ENCODE assay signal across 6 cellular contexts in the genomic region with DNA sequence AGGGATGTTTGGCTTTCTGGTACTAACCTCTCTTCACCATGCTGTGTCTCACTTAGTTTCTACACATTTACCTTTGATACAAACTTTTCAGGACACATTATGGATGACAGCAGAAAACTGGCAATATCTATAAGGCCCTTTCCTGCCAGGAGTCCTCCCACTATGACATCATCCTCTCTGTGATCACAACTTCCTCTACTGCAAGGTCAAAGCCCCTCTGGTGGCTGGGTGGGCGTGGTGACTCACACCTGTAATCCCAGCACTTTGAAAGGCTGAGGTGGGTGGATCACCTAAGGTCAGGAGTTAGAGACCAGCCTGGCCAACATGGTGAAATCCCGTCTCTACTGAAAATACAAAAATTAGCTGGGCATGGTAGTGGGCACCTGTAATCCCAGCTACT. TPM values are rescaled to one million over a fixed set of nuclear protein-coding genes. Genes with fewer than 3 reads are reported as not detected.
DNase-seq lines count a peak whose midpoint lies in the region; ATAC-seq, FAIRE-seq and TF ChIP-seq lines count a peak whose summit lies in the region.
"Not testable (repeated sequence)": the region's sequence is repeated elsewhere in the genome, so short reads cannot be mapped to it uniquely, and the experiment has no call there.

No MANE protein-coding gene starts in this region.

- H3F3A ChIP-seq in GM23248 (ENCODE audit: insufficient read depth), result not testable (repeated sequence)

- not testable (repeated sequence) for H3K27ac ChIP-seq in GM23248; HepG2 (ENCODE audit: extremely low read length, insufficient read depth, low read length)

- H3K36me3 ChIP-seq in GM23248 (ENCODE audit: low read depth), result peaks cover 77% of the 10 kb centered on the region
- peaks cover 34 to 76% of the 10 kb centered on the region in 2 experiments for H3K36me3 ChIP-seq in HepG2 (replicated peaks in 1 of 2; ENCODE audit: control insufficient read depth in 1 of 2, insufficient read depth in 2 of 2, low read length in 2 of 2)

- TF ChIP-seq RAD21 in HepG2 (CRISPR knock-in tag; IDR thresholded peaks at IDR 0.05), result not testable (repeated sequence)

- not testable (repeated sequence) for H2AFZ ChIP-seq in GM23248; HepG2 (ENCODE audit: low read length)

- H3K4me1 ChIP-seq in GM23248 (ENCODE audit: insufficient read depth), result peaks cover 13% of the 10 kb centered on the region
- peaks cover 16% of the 10 kb centered on the region for H3K4me1 ChIP-seq in HepG2 (ENCODE audit: insufficient read depth, low read length)

- H3K27me3 ChIP-seq in GM23248 (replicated peaks; ENCODE audit: insufficient read depth); HepG2 (ENCODE audit: control insufficient read depth in 1 of 2, insufficient read depth in 2 of 2, low read length in 2 of 2): not testable (repeated sequence)

- WGBS in GM23248 (ENCODE audit: low coverage in 1 of 2, low lambda C conversion rate in 2 of 2, missing lambda C conversion rate in 2 of 2), 2 experiments, result 61 to 66% methylated on average over 2 of the region's 2 CpGs
- WGBS in HepG2 (ENCODE audit: low lambda C conversion rate), result 81% methylated on average over 2 of the region's 2 CpGs

- in situ Hi-C loops in GM23248 (cut with MboI); HepG2 (cut with HindIII; ENCODE audit: extremely low pct_ligation_motif_present, low pct_unique_long_range_greater_than_20kb): not testable (repeated sequence)

- 0 out of 2 replicates have a peak overlapping the region, but pooled peaks have one; percentile 13 for H3K9ac ChIP-seq in GM23248
- H3K9ac ChIP-seq in HepG2 (ENCODE audit: insufficient read depth, low read depth, low read length), result not testable (repeated sequence)

- not testable (repeated sequence) for TF ChIP-seq EP300 in HepG2 (IDR thresholded peaks at IDR 0.05; ENCODE audit: low read depth in 2 of 2, low read length in 2 of 2); HepG2 (CRISPR knock-in tag; IDR thresholded peaks at IDR 0.05; ENCODE audit: borderline replicate concordance)

- H3K79me2 ChIP-seq in GM23248 (ENCODE audit: insufficient read depth), result peaks cover 16% of the 10 kb centered on the region
- H3K79me2 ChIP-seq in HepG2 (ENCODE audit: insufficient read depth, low read length), result not testable (repeated sequence)

- not testable (repeated sequence) for H3K27me3 Mint-ChIP-seq in WTC11 (ENCODE audit: low read depth); activated naive CD4-positive, alpha-beta T cell treated with anti-CD3 and anti-CD28 coated beads, Interleukin-2, amount 50 U/mL, for 24 hours

- H3K4me3 Mint-ChIP-seq in WTC11, result not testable (repeated sequence)
- H3K4me3 Mint-ChIP-seq in activated naive CD4-positive, alpha-beta T cell treated with anti-CD3 and anti-CD28 coated beads, Interleukin-2, amount 50 U/mL, for 24 hours, result peak overlapping the region; percentile 11

- not testable (repeated sequence) for H3K27ac Mint-ChIP-seq in WTC11
- peak overlapping the region; percentile 79 for H3K27ac Mint-ChIP-seq in activated naive CD4-positive, alpha-beta T cell treated with anti-CD3 and anti-CD28 coated beads, Interleukin-2, amount 50 U/mL, for 24 hours

- H3K4me2 ChIP-seq in GM23248 (ENCODE audit: unreplicated experiment); HepG2 (ENCODE audit: low read depth, low read length): not testable (repeated sequence)

- not testable (repeated sequence) for H3K4me1 Mint-ChIP-seq in WTC11
- peaks cover 36% of the 10 kb centered on the region for H3K4me1 Mint-ChIP-seq in activated naive CD4-positive, alpha-beta T cell treated with anti-CD3 and anti-CD28 coated beads, Interleukin-2, amount 50 U/mL, for 24 hours

- H3K9me2 ChIP-seq in GM23248 (ENCODE audit: insufficient read depth), result not testable (repeated sequence)

- H3K36me3 Mint-ChIP-seq in WTC11, result peaks cover 60% of the 10 kb centered on the region
- H3K36me3 Mint-ChIP-seq in activated naive CD4-positive, alpha-beta T cell treated with anti-CD3 and anti-CD28 coated beads, Interleukin-2, amount 50 U/mL, for 24 hours, result peaks cover 22% of the 10 kb centered on the region

- not testable (repeated sequence) for H3K9me3 Mint-ChIP-seq in WTC11; activated naive CD4-positive, alpha-beta T cell treated with anti-CD3 and anti-CD28 coated beads, Interleukin-2, amount 50 U/mL, for 24 hours

- intact Hi-C loops in HepG2 (cut with micrococcal nuclease; ENCODE audit: unreplicated experiment), result not testable (repeated sequence)

- not testable (repeated sequence) for H4K20me1 ChIP-seq in GM23248 (ENCODE audit: insufficient read depth); HepG2 (ENCODE audit: insufficient read depth, low read length)

- CTCF ChIA-PET in WTC11 (lab: Charles Lee), result interaction anchor here (1.2 to 2.1 kb wide), 2 partner anchors 13 to 65 kb away, joined by 3 to 8 read pairs; no protein-coding TSS in a partner anchor
- CTCF ChIA-PET in HepG2 (lab: Yijun Ruan, JAX; ENCODE audit: low intra/inter-chr PET ratio, low total read pairs), result not testable (repeated sequence)

- POLR2A ChIA-PET in WTC11 (lab: Charles Lee); HepG2 (lab: Yijun Ruan, JAX): not testable (repeated sequence)

- H3K9me3 ChIP-seq in GM23248 (ENCODE audit: low read depth); HepG2 (ENCODE audit: low read length): not testable (repeated sequence)

- FAIRE-seq in HepG2 (lab: Jason Lieb, UNC), result not testable (repeated sequence)

- not testable (repeated sequence) for TF ChIP-seq CTCF in WTC11 (IDR thresholded peaks at IDR 0.05); HepG2 (CRISPR knock-in tag; IDR thresholded peaks at IDR 0.05)

- DNase-seq in GM23248 (peak; percentile 41), HepG2 (ENCODE audit: low spot score) (peak; percentile 73)
- DNase-seq in WTC11 (ENCODE audit: low spot score), result not testable (repeated sequence)
- DNase-seq in activated CD8-positive, alpha-beta memory T cell treated with anti-CD3 and anti-CD28 coated beads, Interleukin-2, amount 50 U/mL, for 4 hours, result peak; percentile 70
- DNase-seq in stimulated activated CD8-positive, alpha-beta memory T cell treated with anti-CD3 and anti-CD28 coated beads, Interleukin-4, amount 100 ng/mL, for 48 hours, result peak; percentile 80

- BruUV-seq in HepG2 (replicated peaks; lab: Mats Ljungman, UMichigan), result not testable (repeated sequence)

- not testable (repeated sequence) for ATAC-seq in WTC11, HepG2

- H3K4me3 ChIP-seq in GM23248; HepG2 (replicated peaks in 1 of 3; ENCODE audit: insufficient read depth in 1 of 3, low read depth in 2 of 3, low read length in 3 of 3): not testable (repeated sequence)

- TF ChIP-seq POLR2A in HepG2 (IDR thresholded peaks at IDR 0.05; ENCODE audit: insufficient read depth in 1 of 2, low read depth in 2 of 2, low read length in 2 of 2), result not testable (repeated sequence)

RNA-seq across cellular contexts. Expression of a gene that starts 6.5 kb away (rescaled TPM):
- 30.4 and 30.6 TPM in 2 replicates for total RNA-seq in GM23248 (2014; rRNA removed; shearing (Covaris generic))
- polyA plus RNA-seq in GM23248 (2016; fragmentation: Nextera tagmentation; extraction: Ambion mirVana) (23.6 and 26.7 TPM in 2 replicates), HepG2 (2011; rRNA removed) (57.0 and 73.4 TPM in 2 replicates)
- total RNA-seq in WTC11 (2021) (27.3 to 32.2 TPM (median 30.6 TPM) in 3 replicates), HepG2 (2016; rRNA removed; fragmentation: Illumina TruSeq; extraction: Trizol) (48.2 and 58.5 TPM in 2 replicates)
- total RNA-seq in HepG2 (2016; cell fraction: cytosol; rRNA removed; fragmentation: Illumina TruSeq; extraction: Trizol; ENCODE audit: low read depth), result 9.9 and 11.7 TPM in 2 replicates
- total RNA-seq in HepG2 (2016; cell fraction: insoluble cytoplasmic fraction; rRNA removed; fragmentation: Illumina TruSeq; extraction: Trizol), result 43.8 and 64.1 TPM in 2 replicates
- 14.7 and 16.1 TPM in 2 replicates for total RNA-seq in HepG2 (2016; cell fraction: membrane; rRNA removed; fragmentation: Illumina TruSeq; extraction: Trizol)
- total RNA-seq in HepG2 (2016; cell fraction: nucleus; rRNA removed; fragmentation: Illumina TruSeq; extraction: Trizol), result 33.4 and 42.1 TPM in 2 replicates
- 44.3 and 47.6 TPM in 2 replicates for polyA plus RNA-seq in HepG2 (2011; cell fraction: cytosol; rRNA removed)
- 176 and 215 TPM in 2 replicates for polyA plus RNA-seq in HepG2 (2011; cell fraction: nucleus; rRNA removed)
- 35.4 and 40.2 TPM in 2 replicates for polyA plus RNA-seq in HepG2 (2012)
- 4.3 and 4.8 TPM in 2 replicates for polyA plus RNA-seq in HepG2 (2016; cell fraction: cytosol; fragmentation: Illumina TruSeq; extraction: Trizol; ENCODE audit: low read depth)
- 46.1 and 47.6 TPM in 2 replicates for polyA plus RNA-seq in HepG2 (2016; cell fraction: insoluble cytoplasmic fraction; fragmentation: Illumina TruSeq; extraction: Trizol; ENCODE audit: low read depth)
- 7.5 and 9.2 TPM in 2 replicates for polyA plus RNA-seq in HepG2 (2016; cell fraction: membrane; fragmentation: Illumina TruSeq; extraction: Trizol; ENCODE audit: low read depth)
- polyA plus RNA-seq in HepG2 (2016; cell fraction: nucleus; fragmentation: Illumina TruSeq; extraction: Trizol; ENCODE audit: insufficient read depth, low read depth), result 108 and 114 TPM in 2 replicates
- polyA minus RNA-seq in HepG2 (2011; rRNA and poly(A)+ RNA removed; ENCODE audit: low replicate concordance), result 75.0 and 80.4 TPM in 2 replicates
- polyA minus RNA-seq in HepG2 (2011; cell fraction: cytosol; rRNA and poly(A)+ RNA removed), result 21.7 and 23.2 TPM in 2 replicates
- 26.1 and 30.2 TPM in 2 replicates for polyA minus RNA-seq in HepG2 (2011; cell fraction: nucleus; rRNA and poly(A)+ RNA removed)

RNA-seq across cellular contexts. Expression of a gene that starts 19.4 kb away (rescaled TPM):
- total RNA-seq in GM23248 (2014; rRNA removed; shearing (Covaris generic)), result 2.4 and 4.6 TPM in 2 replicates
- polyA plus RNA-seq in GM23248 (2016; fragmentation: Nextera tagmentation; extraction: Ambion mirVana) (8.6 and 10.6 TPM in 2 replicates), HepG2 (2011; rRNA removed) (26.2 and 30.1 TPM in 2 replicates)
- total RNA-seq in WTC11 (2021) (21.8 to 26.5 TPM (median 25.5 TPM) in 3 replicates), HepG2 (2016; rRNA removed; fragmentation: Illumina TruSeq; extraction: Trizol) (9.2 and 12.0 TPM in 2 replicates)
- total RNA-seq in HepG2 (2016; cell fraction: cytosol; rRNA removed; fragmentation: Illumina TruSeq; extraction: Trizol; ENCODE audit: low read depth), result 33.8 and 41.8 TPM in 2 replicates
- 8.9 and 10.1 TPM in 2 replicates for total RNA-seq in HepG2 (2016; cell fraction: insoluble cytoplasmic fraction; rRNA removed; fragmentation: Illumina TruSeq; extraction: Trizol)
- 12.4 and 18.6 TPM in 2 replicates for total RNA-seq in HepG2 (2016; cell fraction: membrane; rRNA removed; fragmentation: Illumina TruSeq; extraction: Trizol)
- total RNA-seq in HepG2 (2016; cell fraction: nucleus; rRNA removed; fragmentation: Illumina TruSeq; extraction: Trizol), result 12.8 and 13.7 TPM in 2 replicates
- 17.0 and 17.6 TPM in 2 replicates for polyA plus RNA-seq in HepG2 (2011; cell fraction: cytosol; rRNA removed)
- 79.6 and 93.9 TPM in 2 replicates for polyA plus RNA-seq in HepG2 (2011; cell fraction: nucleus; rRNA removed)
- polyA plus RNA-seq in HepG2 (2012), result 22.0 and 33.4 TPM in 2 replicates
- 10.0 and 11.2 TPM in 2 replicates for polyA plus RNA-seq in HepG2 (2016; cell fraction: cytosol; fragmentation: Illumina TruSeq; extraction: Trizol; ENCODE audit: low read depth)
- 12.8 and 17.8 TPM in 2 replicates for polyA plus RNA-seq in HepG2 (2016; cell fraction: insoluble cytoplasmic fraction; fragmentation: Illumina TruSeq; extraction: Trizol; ENCODE audit: low read depth)
- polyA plus RNA-seq in HepG2 (2016; cell fraction: membrane; fragmentation: Illumina TruSeq; extraction: Trizol; ENCODE audit: low read depth), result 15.4 and 15.6 TPM in 2 replicates
- 42.7 and 49.6 TPM in 2 replicates for polyA plus RNA-seq in HepG2 (2016; cell fraction: nucleus; fragmentation: Illumina TruSeq; extraction: Trizol; ENCODE audit: insufficient read depth, low read depth)
- polyA minus RNA-seq in HepG2 (2011; rRNA and poly(A)+ RNA removed; ENCODE audit: low replicate concordance), result 24.3 and 32.9 TPM in 2 replicates
- 13.4 and 18.0 TPM in 2 replicates for polyA minus RNA-seq in HepG2 (2011; cell fraction: cytosol; rRNA and poly(A)+ RNA removed)
- polyA minus RNA-seq in HepG2 (2011; cell fraction: nucleus; rRNA and poly(A)+ RNA removed), result 13.8 and 16.6 TPM in 2 replicates

RNA-seq across cellular contexts. Expression of a gene that starts 20.1 kb away (rescaled TPM):
- total RNA-seq in GM23248 (2014; rRNA removed; shearing (Covaris generic)), result 85.5 and 108 TPM in 2 replicates
- polyA plus RNA-seq in GM23248 (2016; fragmentation: Nextera tagmentation; extraction: Ambion mirVana) (66.6 and 67.8 TPM in 2 replicates), HepG2 (2011; rRNA removed) (9.2 and 10.5 TPM in 2 replicates)
- total RNA-seq in WTC11 (2021) (25.6 to 36.5 TPM (median 26.2 TPM) in 3 replicates), HepG2 (2016; rRNA removed; fragmentation: Illumina TruSeq; extraction: Trizol) (3.1 and 4.9 TPM in 2 replicates)
- 0.81 and 1.4 TPM in 2 replicates for total RNA-seq in HepG2 (2016; cell fraction: cytosol; rRNA removed; fragmentation: Illumina TruSeq; extraction: Trizol; ENCODE audit: low read depth)
- total RNA-seq in HepG2 (2016; cell fraction: insoluble cytoplasmic fraction; rRNA removed; fragmentation: Illumina TruSeq; extraction: Trizol), result 3.5 and 4.0 TPM in 2 replicates
- total RNA-seq in HepG2 (2016; cell fraction: membrane; rRNA removed; fragmentation: Illumina TruSeq; extraction: Trizol), result 3.3 and 3.5 TPM in 2 replicates
- total RNA-seq in HepG2 (2016; cell fraction: nucleus; rRNA removed; fragmentation: Illumina TruSeq; extraction: Trizol), result 2.5 and 3.2 TPM in 2 replicates
- 8.3 and 8.7 TPM in 2 replicates for polyA plus RNA-seq in HepG2 (2011; cell fraction: cytosol; rRNA removed)
- 10.6 and 11.8 TPM in 2 replicates for polyA plus RNA-seq in HepG2 (2011; cell fraction: nucleus; rRNA removed)
- polyA plus RNA-seq in HepG2 (2012), result 4.3 and 5.2 TPM in 2 replicates
- 2.2 and 2.4 TPM in 2 replicates for polyA plus RNA-seq in HepG2 (2016; cell fraction: cytosol; fragmentation: Illumina TruSeq; extraction: Trizol; ENCODE audit: low read depth)
- 6.9 and 7.5 TPM in 2 replicates for polyA plus RNA-seq in HepG2 (2016; cell fraction: insoluble cytoplasmic fraction; fragmentation: Illumina TruSeq; extraction: Trizol; ENCODE audit: low read depth)
- polyA plus RNA-seq in HepG2 (2016; cell fraction: membrane; fragmentation: Illumina TruSeq; extraction: Trizol; ENCODE audit: low read depth), result 5.6 and 5.8 TPM in 2 replicates
- 8.6 and 12.1 TPM in 2 replicates for polyA plus RNA-seq in HepG2 (2016; cell fraction: nucleus; fragmentation: Illumina TruSeq; extraction: Trizol; ENCODE audit: insufficient read depth, low read depth)
- polyA minus RNA-seq in HepG2 (2011; rRNA and poly(A)+ RNA removed; ENCODE audit: low replicate concordance), result 13.8 and 38.1 TPM in 2 replicates
- 4.6 and 5.1 TPM in 2 replicates for polyA minus RNA-seq in HepG2 (2011; cell fraction: cytosol; rRNA and poly(A)+ RNA removed)
- polyA minus RNA-seq in HepG2 (2011; cell fraction: nucleus; rRNA and poly(A)+ RNA removed), result 1.9 and 2.0 TPM in 2 replicates

RNA-seq across cellular contexts. Expression of a gene that starts 24.5 kb away (rescaled TPM):
- total RNA-seq in GM23248 (2014; rRNA removed; shearing (Covaris generic)), result 5.8 and 6.2 TPM in 2 replicates
- polyA plus RNA-seq in GM23248 (2016; fragmentation: Nextera tagmentation; extraction: Ambion mirVana), result 11.3 and 11.6 TPM in 2 replicates
- total RNA-seq in WTC11 (2021), result 31.2 to 33.3 TPM (median 31.3 TPM) in 3 replicates
- 7.4 and 16.0 TPM in 2 replicates for total RNA-seq in HepG2 (2016; rRNA removed; fragmentation: Illumina TruSeq; extraction: Trizol)
- 6.4 and 6.8 TPM in 2 replicates for total RNA-seq in HepG2 (2016; cell fraction: cytosol; rRNA removed; fragmentation: Illumina TruSeq; extraction: Trizol; ENCODE audit: low read depth)
- 7.0 and 15.7 TPM in 2 replicates for total RNA-seq in HepG2 (2016; cell fraction: insoluble cytoplasmic fraction; rRNA removed; fragmentation: Illumina TruSeq; extraction: Trizol)
- total RNA-seq in HepG2 (2016; cell fraction: membrane; rRNA removed; fragmentation: Illumina TruSeq; extraction: Trizol), result 11.0 and 11.6 TPM in 2 replicates
- 13.6 and 15.9 TPM in 2 replicates for total RNA-seq in HepG2 (2016; cell fraction: nucleus; rRNA removed; fragmentation: Illumina TruSeq; extraction: Trizol)
- 12.5 TPM in 2 replicates for polyA plus RNA-seq in HepG2 (2011; rRNA removed)
- polyA plus RNA-seq in HepG2 (2011; cell fraction: cytosol; rRNA removed), result 10.6 and 14.5 TPM in 2 replicates
- polyA plus RNA-seq in HepG2 (2011; cell fraction: nucleus; rRNA removed), result 11.7 and 12.5 TPM in 2 replicates
- 11.9 and 19.8 TPM in 2 replicates for polyA plus RNA-seq in HepG2 (2012)
- 16.1 and 17.3 TPM in 2 replicates for polyA plus RNA-seq in HepG2 (2016; cell fraction: cytosol; fragmentation: Illumina TruSeq; extraction: Trizol; ENCODE audit: low read depth)
- 19.1 and 23.6 TPM in 2 replicates for polyA plus RNA-seq in HepG2 (2016; cell fraction: insoluble cytoplasmic fraction; fragmentation: Illumina TruSeq; extraction: Trizol; ENCODE audit: low read depth)
- 27.9 and 29.1 TPM in 2 replicates for polyA plus RNA-seq in HepG2 (2016; cell fraction: membrane; fragmentation: Illumina TruSeq; extraction: Trizol; ENCODE audit: low read depth)
- polyA plus RNA-seq in HepG2 (2016; cell fraction: nucleus; fragmentation: Illumina TruSeq; extraction: Trizol; ENCODE audit: insufficient read depth, low read depth), result 46.7 and 53.9 TPM in 2 replicates
- polyA minus RNA-seq in HepG2 (2011; rRNA and poly(A)+ RNA removed; ENCODE audit: low replicate concordance), result 28.0 and 30.7 TPM in 2 replicates
- polyA minus RNA-seq in HepG2 (2011; cell fraction: cytosol; rRNA and poly(A)+ RNA removed), result 9.8 and 11.5 TPM in 2 replicates
- 3.3 and 4.5 TPM in 2 replicates for polyA minus RNA-seq in HepG2 (2011; cell fraction: nucleus; rRNA and poly(A)+ RNA removed)

RNA-seq across cellular contexts. Expression of a gene that starts 39.6 kb away (rescaled TPM):
- total RNA-seq in GM23248 (2014; rRNA removed; shearing (Covaris generic)), result 2.3 and 3.7 TPM in 2 replicates
- polyA plus RNA-seq in GM23248 (2016; fragmentation: Nextera tagmentation; extraction: Ambion mirVana) (12.3 and 12.6 TPM in 2 replicates), HepG2 (2011; rRNA removed) (23.4 and 23.6 TPM in 2 replicates)
- total RNA-seq in WTC11 (2021) (19.3 to 21.7 TPM (median 20.3 TPM) in 3 replicates), HepG2 (2016; rRNA removed; fragmentation: Illumina TruSeq; extraction: Trizol) (5.4 and 9.2 TPM in 2 replicates)
- total RNA-seq in HepG2 (2016; cell fraction: cytosol; rRNA removed; fragmentation: Illumina TruSeq; extraction: Trizol; ENCODE audit: low read depth), result 3.2 and 3.8 TPM in 2 replicates
- total RNA-seq in HepG2 (2016; cell fraction: insoluble cytoplasmic fraction; rRNA removed; fragmentation: Illumina TruSeq; extraction: Trizol), result 4.1 and 8.8 TPM in 2 replicates
- total RNA-seq in HepG2 (2016; cell fraction: membrane; rRNA removed; fragmentation: Illumina TruSeq; extraction: Trizol), result 4.9 and 5.1 TPM in 2 replicates
- total RNA-seq in HepG2 (2016; cell fraction: nucleus; rRNA removed; fragmentation: Illumina TruSeq; extraction: Trizol), result 15.0 and 18.1 TPM in 2 replicates
- 10.8 and 11.0 TPM in 2 replicates for polyA plus RNA-seq in HepG2 (2011; cell fraction: cytosol; rRNA removed)
- polyA plus RNA-seq in HepG2 (2011; cell fraction: nucleus; rRNA removed), result 109 and 119 TPM in 2 replicates
- polyA plus RNA-seq in HepG2 (2012), result 20.0 and 22.9 TPM in 2 replicates
- polyA plus RNA-seq in HepG2 (2016; cell fraction: cytosol; fragmentation: Illumina TruSeq; extraction: Trizol; ENCODE audit: low read depth), result 5.4 and 5.6 TPM in 2 replicates
- polyA plus RNA-seq in HepG2 (2016; cell fraction: insoluble cytoplasmic fraction; fragmentation: Illumina TruSeq; extraction: Trizol; ENCODE audit: low read depth), result 9.1 and 11.5 TPM in 2 replicates
- 6.3 and 6.4 TPM in 2 replicates for polyA plus RNA-seq in HepG2 (2016; cell fraction: membrane; fragmentation: Illumina TruSeq; extraction: Trizol; ENCODE audit: low read depth)
- polyA plus RNA-seq in HepG2 (2016; cell fraction: nucleus; fragmentation: Illumina TruSeq; extraction: Trizol; ENCODE audit: insufficient read depth, low read depth), result 79.3 and 83.9 TPM in 2 replicates
- 1.2 and 8.8 TPM in 2 replicates for polyA minus RNA-seq in HepG2 (2011; rRNA and poly(A)+ RNA removed; ENCODE audit: low replicate concordance)
- polyA minus RNA-seq in HepG2 (2011; cell fraction: cytosol; rRNA and poly(A)+ RNA removed), result 5.5 and 8.2 TPM in 2 replicates
- polyA minus RNA-seq in HepG2 (2011; cell fraction: nucleus; rRNA and poly(A)+ RNA removed), result 26.5 and 34.9 TPM in 2 replicates
